In genomic region chr4:3305610-3306371, GRCh38 we compare ENCODE assay signal across 9 cellular contexts. TPM values are rescaled to one million over a fixed set of nuclear protein-coding genes. Genes with fewer than 3 reads are reported as not detected.
DNase-seq lines count a peak whose midpoint lies in the region; ATAC-seq and TF ChIP-seq lines count a peak whose summit lies in the region.
"Had no signal": no experiment of that assay in that cellular context is flagged by ENCODE, and none has a peak within 500 bp of the region (broad histone marks: within the 10 kb centered on the region; RNA-seq: fewer than 3 reads in every experiment).

No MANE protein-coding gene starts in this region.

- peak; percentile 17 to 51 for DNase-seq in cardiac fibroblast (ENCODE audit: low read depth in 2 of 2)
- DNase-seq in mesenteric fat pad (ENCODE audit: low spot score): peak; percentile 67
- DNase-seq in stimulated activated CD4-positive, alpha-beta T cell treated with anti-CD3 and anti-CD28 coated beads, Interleukin-12 subunit alpha, Interleukin-12 subunit beta, amount 100 ng/mL, for 4 hours: no peak
- no peak for DNase-seq in NCI-H1105 (lab: John Stamatoyannopoulos, UW)
- DNase-seq in DMS79 treated with DMSO at 0.1 percent for 48 hours (lab: John Stamatoyannopoulos, UW): no peak
- DNase-seq: effector CD8-positive, alpha-beta T cell had no signal

- no peak for TF ChIP-seq CTCF in cardiac fibroblast (IDR thresholded peaks at IDR 0.05; ENCODE audit: low read depth, low read length)

- H3K4me1 ChIP-seq in BLaER1 treated with 17β-estradiol and CSF1 and Interleukin-3, amounts not matched to agents 10 nM and 100 nM: peaks cover 72 to 100% (median 100%) of the 10 kb centered on the region in 10 experiments

- no peaks in the 10 kb centered on the region for H3K27me3 ChIP-seq in BLaER1 treated with 17β-estradiol and CSF1 and Interleukin-3, amounts not matched to agents 10 nM and 100 nM

- TF ChIP-seq RAD21 in Ishikawa (IDR thresholded peaks at IDR 0.05; ENCODE audit: low read depth): no peak

- H3K9me3 ChIP-seq in BLaER1 treated with 17β-estradiol and CSF1 and Interleukin-3, amounts not matched to agents 10 nM and 100 nM (replicated peaks in 1 of 11): no peaks in the 10 kb centered on the region

- no peak for ATAC-seq in HG03280 (IDR thresholded peaks at IDR 0.05; ENCODE audit: unreplicated experiment)

- peaks cover 0 to 4% (median 0%) of the 10 kb centered on the region in 11 experiments; a peak in 1 of 22 replicates for H3K36me3 ChIP-seq in BLaER1 treated with 17β-estradiol and CSF1 and Interleukin-3, amounts not matched to agents 10 nM and 100 nM

- H4K20me1 ChIP-seq in BLaER1 treated with 17β-estradiol and CSF1 and Interleukin-3, amounts not matched to agents 10 nM and 100 nM: peaks cover 0 to 67% (median 43%) of the 10 kb centered on the region in 11 experiments; a peak in 20 of 22 replicates

- peak overlapping the region in 8 of 10 experiments; percentile 16 to 52 (median 40); a peak in 12 of 20 replicates for H3K4me3 ChIP-seq in BLaER1 treated with 17β-estradiol and CSF1 and Interleukin-3, amounts not matched to agents 10 nM and 100 nM
- no peak overlapping the region for H3K4me3 ChIP-seq in cardiac fibroblast (replicated peaks in 1 of 2; ENCODE audit: low read depth in 2 of 2, low read length in 2 of 2)

- TF ChIP-seq EP300 in Ishikawa (IDR thresholded peaks at IDR 0.05; ENCODE audit: borderline replicate concordance): no peak

- peak overlapping the region; percentile 87 to 100 (median 94) for H3K4me2 ChIP-seq in BLaER1 treated with 17β-estradiol and CSF1 and Interleukin-3, amounts not matched to agents 10 nM and 100 nM

- H3K9ac ChIP-seq in BLaER1 treated with 17β-estradiol and CSF1 and Interleukin-3, amounts not matched to agents 10 nM and 100 nM: peak overlapping the region; percentile 26 to 92 (median 83); a peak in 21 of 22 replicates

- H3K27ac ChIP-seq in BLaER1 treated with 17β-estradiol and CSF1 and Interleukin-3, amounts not matched to agents 10 nM and 100 nM: peak overlapping the region; percentile 68 to 100 (median 98)

TF ChIP-seq in Ishikawa, 13 proteins besides CTCF, POLR2A, EP300 and RAD21:
- peak; percentile 20; the same call in 1 of the 2 replicates for TF ChIP-seq TCF12 (IDR thresholded peaks at IDR 0.05; ENCODE audit: low read depth)
- no peak for TF ChIP-seq NFIC (IDR thresholded peaks at IDR 0.05)
- TF ChIP-seq, protein P1, sequence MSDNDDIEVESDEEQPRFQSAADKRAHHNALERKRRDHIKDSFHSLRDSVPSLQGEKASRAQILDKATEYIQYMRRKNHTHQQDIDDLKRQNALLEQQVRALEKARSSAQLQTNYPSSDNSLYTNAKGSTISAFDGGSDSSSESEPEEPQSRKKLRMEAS (IDR thresholded peaks at IDR 0.05): no peak
- no peak for TF ChIP-seq REST (IDR thresholded peaks at IDR 0.05; ENCODE audit: low read depth)
- TF ChIP-seq CEBPB (IDR thresholded peaks at IDR 0.05): no peak
- TF ChIP-seq ZBTB7A (IDR thresholded peaks at IDR 0.05; ENCODE audit: low read depth): no peak
- TF ChIP-seq TAF1 (IDR thresholded peaks at IDR 0.05; ENCODE audit: low read depth): no peak
- no peak for TF ChIP-seq TEAD4 (IDR thresholded peaks at IDR 0.05)
- TF ChIP-seq YY1 (IDR thresholded peaks at IDR 0.05; ENCODE audit: low read depth): no peak

RNA-seq across cellular contexts. Expression of gene RGS12, which starts 13.0 kb away (rescaled TPM):
- total RNA-seq in mesenteric fat pad: 26.3 TPM

RNA-seq across cellular contexts. Expression of gene MSANTD1, which starts 56.8 kb away (rescaled TPM):
- total RNA-seq in mesenteric fat pad: 0.80 TPM

Comparison
In these comparisons a context has a peak if more than half of its experiments do, and no peak if none do; other contexts are left out.
1. H3K4me3 ChIP-seq: peak in BLaER1 treated with 17β-estradiol and CSF1 and Interleukin-3, amounts not matched to agents 10 nM and 100 nM (8 of 10); none in cardiac fibroblast (0 of 2).
2. DNase-seq: peak in cardiac fibroblast (2 of 2) and mesenteric fat pad (single experiment); none in stimulated activated CD4-positive, alpha-beta T cell treated with anti-CD3 and anti-CD28 coated beads, Interleukin-12 subunit alpha, Interleukin-12 subunit beta, amount 100 ng/mL, for 4 hours (single experiment), NCI-H1105 (single experiment) and DMS79 treated with DMSO at 0.1 percent for 48 hours (single experiment).